8 cellular contexts compared by ENCODE assay signal in genomic region chrX:154918060-154918483, GRCh38. TPM values are rescaled to one million over a fixed set of nuclear protein-coding genes. Genes with fewer than 3 reads are reported as not detected.
DNase-seq lines count a peak whose midpoint lies in the region; ATAC-seq and TF ChIP-seq lines count a peak whose summit lies in the region.

No MANE protein-coding gene starts in this region.

- H3K9ac ChIP-seq in DND-41 (ENCODE audit: low read depth, low read length) = peak overlapping the region; percentile 49

- no peak overlapping the region for H3K27ac Mint-ChIP-seq in HFFc6

- ATAC-seq in DND-41 (ENCODE audit: insufficient read depth, low read depth) (peak; percentile 90), HG03196 (IDR thresholded peaks at IDR 0.05; ENCODE audit: unreplicated experiment) (no peak)

- H2AFZ ChIP-seq in DND-41 (ENCODE audit: low read depth, low read length) = peak overlapping the region; percentile 91

- no peaks in the 10 kb centered on the region for H3K36me3 ChIP-seq in DND-41 (ENCODE audit: insufficient read depth, low read length)
- no peaks in the 10 kb centered on the region for H3K36me3 ChIP-seq in thyroid gland

- peak overlapping the region; percentile 76 for H3K4me2 ChIP-seq in DND-41 (ENCODE audit: insufficient read depth, low read length)

- peak overlapping the region; percentile 67 for H3K4me3 Mint-ChIP-seq in HFFc6

- peak overlapping the region in 1 of 2 experiments; percentile 61; a peak in 2 of 4 replicates for H3K4me3 ChIP-seq in DND-41 (ENCODE audit: low read depth in 1 of 2, low read length in 2 of 2)
- no peak overlapping the region for H3K4me3 ChIP-seq in thyroid gland (replicated peaks in 1 of 3)

- peaks cover 12% of the 10 kb centered on the region; the same call in 1 of the 2 replicates for H3K4me1 Mint-ChIP-seq in HFFc6 (ENCODE audit: low read depth)

- H4K20me1 ChIP-seq in DND-41 (ENCODE audit: insufficient read depth, low read length) = no peaks in the 10 kb centered on the region

- peaks cover 2% of the 10 kb centered on the region; the same call in 1 of the 2 replicates for H3K27me3 Mint-ChIP-seq in HFFc6 (ENCODE audit: insufficient read depth)

- no peak for TF ChIP-seq POLR2A in thyroid gland (IDR thresholded peaks at IDR 0.05)

- H3K9me3 ChIP-seq in DND-41 (ENCODE audit: insufficient read depth, low read length, severe bottlenecking) (no peaks in the 10 kb centered on the region), thyroid gland (no peaks in the 10 kb centered on the region)

- no peaks in the 10 kb centered on the region for H3K9me3 Mint-ChIP-seq in HFFc6

- no peaks in the 10 kb centered on the region for H3K36me3 Mint-ChIP-seq in HFFc6 (ENCODE audit: low read depth)

- TF ChIP-seq CTCF in DND-41 (IDR thresholded peaks at IDR 0.05; ENCODE audit: borderline replicate concordance, extremely low read depth, low read length, poor library complexity, severe bottlenecking) (peak; percentile 82), HFFc6 (IDR thresholded peaks at IDR 0.05) (peak; percentile 75), thyroid gland (IDR thresholded peaks at IDR 0.05) (peak in 5 of 6 experiments; percentile 14 to 68 (median 54))

- DNase-seq in DND-41 (peak; percentile 45), HFFc6 (peak; percentile 81), NCI-H226 (peak; percentile 37), epidermal melanocyte (ENCODE audit: insufficient read length, low spot score) (peak; percentile 44), midbrain (lab: John Stamatoyannopoulos, UW) (peak; percentile 52), thyroid gland (peak; percentile 55 to 58)
- peak; percentile 0 for DNase-seq in activated CD4-positive, alpha-beta T cell treated with anti-CD3 and anti-CD28 coated beads, Interleukin-2, amount 50 U/mL, for 24 hours (ENCODE audit: low read depth in 1 of 2, low spot score in 1 of 2)

- WGBS in thyroid gland, 2 donors = 14 to 15% methylated on average over 5 of the region's 5 CpGs

- intact Hi-C loops in thyroid gland (cut with DNase I) = no loop called here

- H3K4me1 ChIP-seq in DND-41 (ENCODE audit: insufficient read depth, low read length) (peaks cover 5% of the 10 kb centered on the region; the same call in 1 of the 2 replicates), thyroid gland (no peaks in the 10 kb centered on the region)

- no peaks in the 10 kb centered on the region for H3K79me2 ChIP-seq in DND-41 (ENCODE audit: insufficient read depth, low read length)

- H3K27ac ChIP-seq in DND-41 (ENCODE audit: low read length) (0 out of 2 replicates have a peak overlapping the region, but pooled peaks have one; percentile 65), thyroid gland (no peak overlapping the region)

- no peaks in the 10 kb centered on the region for H3K27me3 ChIP-seq in DND-41 (ENCODE audit: insufficient read depth, low read length, poor library complexity)
- no peaks in the 10 kb centered on the region for H3K27me3 ChIP-seq in thyroid gland

RNA-seq across cellular contexts. Expression of gene F8A1, which starts 31.9 kb away (rescaled TPM):
- 1 to 10 TPM; 4.8 to 8.4 (median 6.6) TPM for total RNA-seq in HFFc6 (2021; fragmentation: NEBNext Ultra II Directional; extraction: Animal tissue kit (Norgen Biotek cat#: 25700))
- total RNA-seq in thyroid gland = 10 to 100 TPM in 2 of 4 donors, 1 to 10 TPM in 1, not detected in 1; 1.1 to 34.3 (median 13.3) TPM

Comparison
In these comparisons a context has a peak if more than half of its experiments do, and no peak if none do; other contexts are left out.
1. DNase-seq: peak in every context shown above with its lines; median percentile 81 in HFFc6; 56 in thyroid gland; 52 in midbrain; 45 in DND-41; 44 in epidermal melanocyte; 37 in NCI-H226; 0 in activated CD4-positive, alpha-beta T cell treated with anti-CD3 and anti-CD28 coated beads, Interleukin-2, amount 50 U/mL, for 24 hours.